ENCODE assay signal across 8 cellular contexts in the genomic region with DNA sequence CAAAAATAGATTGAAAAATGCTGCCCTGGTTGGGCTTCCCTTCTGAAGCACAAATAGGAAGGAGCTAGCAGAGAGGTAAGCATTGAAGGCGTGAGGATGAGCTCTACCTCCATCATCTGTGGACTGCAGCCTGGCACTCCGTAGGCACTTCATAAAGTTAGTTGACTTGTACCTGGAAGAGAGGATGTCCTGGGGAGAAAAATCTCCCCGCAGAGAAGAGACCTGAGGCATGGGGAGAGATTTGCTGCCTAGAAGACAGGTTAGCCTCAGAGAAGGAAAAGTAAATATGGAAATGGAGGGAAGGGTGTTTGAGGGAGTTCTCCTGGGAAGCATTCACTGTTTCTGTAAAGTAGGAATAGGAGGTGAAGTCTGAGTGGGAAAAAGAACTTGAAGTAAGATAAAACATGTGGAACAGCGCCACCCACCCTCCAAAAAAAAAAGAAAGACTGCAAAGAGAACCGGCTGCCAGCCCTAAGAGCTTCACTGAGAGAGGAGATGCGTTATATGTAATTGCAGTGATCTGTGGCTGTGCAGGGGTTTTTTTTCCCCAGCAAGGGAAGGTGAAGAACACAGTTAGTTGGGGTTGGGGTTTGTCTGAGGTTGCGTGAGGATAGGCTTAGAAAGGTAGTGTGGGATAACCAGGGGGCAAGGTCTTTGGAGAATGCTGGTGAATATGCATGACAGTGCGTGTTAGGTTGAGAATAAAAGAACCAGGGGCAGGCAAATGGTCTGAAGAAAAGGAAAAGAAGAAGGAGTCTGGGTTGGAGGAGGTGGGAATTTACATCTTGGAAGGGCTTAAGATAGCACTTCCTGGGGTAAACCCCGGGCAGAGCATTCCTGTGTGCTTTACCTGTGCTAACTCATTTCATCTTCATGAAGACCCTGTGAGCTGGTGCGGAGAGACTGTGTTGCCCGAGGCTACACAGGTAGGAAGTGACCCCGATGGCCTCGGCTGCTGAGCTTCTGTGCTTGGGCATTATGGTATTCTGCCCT. TPM values are rescaled to one million over a fixed set of nuclear protein-coding genes. Genes with fewer than 3 reads are reported as not detected.
DNase-seq lines count a peak whose midpoint lies in the region; ATAC-seq and TF ChIP-seq lines count a peak whose summit lies in the region.

No MANE protein-coding gene starts in this region.

- intact Hi-C loops in dorsolateral prefrontal cortex (cut with DNase I), result loop anchor here in 1 of 2 donors (10.0 kb wide), 1 partner anchor 659 kb away; a partner anchor contains a TSS

- peak overlapping the region; percentile 12 to 46 (median 16) for H3K27ac Mint-ChIP-seq in nephron

- peaks cover 2% of the 10 kb centered on the region for H3K9me3 Mint-ChIP-seq in nephron

- ATAC-seq in HG03108 (IDR thresholded peaks at IDR 0.05; ENCODE audit: unreplicated experiment) (no peak), GM19324 (IDR thresholded peaks at IDR 0.05; ENCODE audit: low FRiP score, unreplicated experiment) (no peak)

- peak overlapping the region in 10 of 59 donors; percentile 2 to 53 (median 16) for H3K27ac ChIP-seq in dorsolateral prefrontal cortex

- H3K4me1 Mint-ChIP-seq in nephron, result peaks cover 63% of the 10 kb centered on the region

- TF ChIP-seq CTCF in dorsolateral prefrontal cortex (IDR thresholded peaks at IDR 0.05 in 54 of 56, conservative IDR thresholded peaks at IDR 0.05 in 2 of 56; ENCODE audit: low read depth in 1 of 56, partially characterized antibody in 56 of 56), result peak in 55 of 56 donors; percentile 20 to 67 (median 44)
- TF ChIP-seq CTCF in nephron (IDR thresholded peaks at IDR 0.05; ENCODE audit: unreplicated experiment in 3 of 3), result peak; percentile 20 to 42 (median 22)

- no peaks in the 10 kb centered on the region for H3K27me3 Mint-ChIP-seq in nephron (ENCODE audit: low read depth)

- H3K4me3 ChIP-seq in dorsolateral prefrontal cortex, result no peak overlapping the region

- H3K36me3 Mint-ChIP-seq in nephron (ENCODE audit: low read depth), result peaks cover 15% of the 10 kb centered on the region

- H3K27me3 ChIP-seq in dorsolateral prefrontal cortex, result no peaks in the 10 kb centered on the region

- DNase-seq in DMS114 treated with DMSO at 0.1 percent for 48 hours (lab: John Stamatoyannopoulos, UW; ENCODE audit: unreplicated experiment), result peak; percentile 18
- DNase-seq in NCI-H1694 treated with DMSO at 0.1 percent for 48 hours (lab: John Stamatoyannopoulos, UW), result peak; percentile 15
- no peak for DNase-seq in dorsolateral prefrontal cortex
- DNase-seq in SHP77 treated with DMSO at 0.1 percent for 48 hours (lab: John Stamatoyannopoulos, UW), result no peak
- no peak for DNase-seq in NCI-H2029 treated with DMSO at 0.1 percent for 48 hours (lab: John Stamatoyannopoulos, UW)

- no peak overlapping the region for H3K4me3 Mint-ChIP-seq in nephron

RNA-seq across cellular contexts. Expression of a gene that starts 16.0 kb away (rescaled TPM):
- 100 to 1,000 TPM in 78 of 120 experiments, 10 to 100 TPM in 42; 79.1 to 136 (median 104) TPM for total RNA-seq in dorsolateral prefrontal cortex

Comparison
In these comparisons a context has a peak if more than half of its experiments do, and no peak if none do; other contexts are left out.
1. DNase-seq: peak in DMS114 treated with DMSO at 0.1 percent for 48 hours (single experiment) and NCI-H1694 treated with DMSO at 0.1 percent for 48 hours (single experiment); none in dorsolateral prefrontal cortex (0 of 10), SHP77 treated with DMSO at 0.1 percent for 48 hours (single experiment) and NCI-H2029 treated with DMSO at 0.1 percent for 48 hours (single experiment).